Comparison of ENCODE assay signal across 35 cellular contexts in genomic region chr3:94612631-94613030, GRCh38.
"Had no signal": no experiment of that assay in that cellular context is flagged by ENCODE, and none has a peak within 500 bp of the region (broad histone marks: within the 10 kb centered on the region; RNA-seq: fewer than 3 reads in every experiment).

No MANE protein-coding gene starts in this region.

- H3K4me1 Mint-ChIP-seq: activated CD4-positive, alpha-beta T cell treated with anti-CD3 and anti-CD28 coated beads for 36 hours; activated CD4-positive, alpha-beta T cell treated with anti-CD3 and anti-CD28 coated beads, Interleukin-2, amount 10 ng/mL, durations not matched to agents 7 days and 5 days had no signal

- H3K36me3 Mint-ChIP-seq: activated naive CD4-positive, alpha-beta T cell treated with anti-CD3 and anti-CD28 coated beads, Interleukin-2, amount 50 U/mL, for 72 hours had no signal

- H3K36me3 ChIP-seq: adrenal gland, breast epithelium, Peyer's patch, SJSA1 had no signal

- H3K4me3 ChIP-seq: adrenal gland, body of pancreas, breast epithelium, Peyer's patch, SJSA1 had no signal

- H3K4me3 Mint-ChIP-seq: activated CD4-positive, alpha-beta T cell treated with anti-CD3 and anti-CD28 coated beads for 36 hours; activated CD4-positive, alpha-beta T cell treated with anti-CD3 and anti-CD28 coated beads, Interleukin-2, amount 10 ng/mL, durations not matched to agents 7 days and 5 days; activated CD8-positive, alpha-beta T cell treated with anti-CD3 and anti-CD28 coated beads, Interleukin-2, amount 10 ng/mL, durations not matched to agents 7 days and 5 days; activated naive CD4-positive, alpha-beta T cell treated with anti-CD3 and anti-CD28 coated beads for 36 hours; activated T-cell treated with anti-CD3 and anti-CD28 coated beads, Interleukin-2, amount 50 U/mL, for 4 hours; activated T-helper 1 cell treated with anti-CD3 and anti-CD28 coated beads, Interleukin-12 subunit alpha, Interleukin-12 subunit beta, Interleukin-2, Interleukin-4 antibody, amounts not matched to agents 30 ng/mL and 10 ng/mL and 1 ng/mL, durations not matched to agents 14 hours and 24 hours and 36 hours; T-helper 1 cell treated with Interleukin-12 subunit alpha and Interleukin-12 subunit beta and Interleukin-4 antibody, amounts not matched to agents 30 μg/mL and 1 μg/mL, for 36 hours; T-helper 2 cell treated with Interferon-gamma antibody and Interleukin-4, amounts not matched to agents 5 μg/mL and 100 μg/mL, for 36 hours had no signal

- H3K27me3 Mint-ChIP-seq: activated CD4-positive, alpha-beta T cell treated with anti-CD3 and anti-CD28 coated beads for 36 hours; activated CD4-positive, alpha-beta T cell treated with anti-CD3 and anti-CD28 coated beads, Interleukin-2, amount 10 ng/mL, durations not matched to agents 7 days and 5 days had no signal

- H3K4me1 ChIP-seq: adrenal gland, breast epithelium, Peyer's patch had no signal

- H3K27ac Mint-ChIP-seq: activated CD4-positive, alpha-beta T cell treated with anti-CD3 and anti-CD28 coated beads for 36 hours; activated CD4-positive, alpha-beta T cell treated with anti-CD3 and anti-CD28 coated beads, Interleukin-2, amount 10 ng/mL, durations not matched to agents 7 days and 5 days; activated CD8-positive, alpha-beta T cell treated with anti-CD3 and anti-CD28 coated beads, Interleukin-2, amount 10 ng/mL, durations not matched to agents 7 days and 5 days; activated naive CD4-positive, alpha-beta T cell treated with anti-CD3 and anti-CD28 coated beads for 36 hours; activated naive CD4-positive, alpha-beta T cell treated with anti-CD3 and anti-CD28 coated beads, Interleukin-2, amount 50 U/mL, for 72 hours; activated T-helper 1 cell treated with anti-CD3 and anti-CD28 coated beads, Interleukin-12 subunit alpha, Interleukin-12 subunit beta, Interleukin-2, Interleukin-4 antibody, amounts not matched to agents 30 ng/mL and 10 ng/mL and 1 ng/mL, durations not matched to agents 14 hours and 24 hours and 36 hours; T-helper 1 cell treated with Interleukin-12 subunit alpha and Interleukin-12 subunit beta and Interleukin-4 antibody, amounts not matched to agents 30 μg/mL and 1 μg/mL, for 36 hours; T-helper 2 cell treated with Interferon-gamma antibody and Interleukin-4, amounts not matched to agents 5 μg/mL and 100 μg/mL, for 36 hours had no signal

- H3K9me3 ChIP-seq: adrenal gland, body of pancreas, breast epithelium, Peyer's patch, SJSA1, SK-N-SH had no signal

- H3K9me3 Mint-ChIP-seq: activated T-helper 1 cell treated with anti-CD3 and anti-CD28 coated beads, Interleukin-12 subunit alpha, Interleukin-12 subunit beta, Interleukin-2, Interleukin-4 antibody, amounts not matched to agents 30 ng/mL and 10 ng/mL and 1 ng/mL, durations not matched to agents 14 hours and 24 hours and 36 hours; T-helper 1 cell treated with Interleukin-12 subunit alpha and Interleukin-12 subunit beta and Interleukin-4 antibody, amounts not matched to agents 30 μg/mL and 1 μg/mL, for 36 hours had no signal

- H3K27me3 ChIP-seq: adrenal gland, body of pancreas, breast epithelium, Peyer's patch, SJSA1 had no signal

- DNase-seq: activated CD4-positive, alpha-beta T cell treated with anti-CD3 and anti-CD28 coated beads for 36 hours; activated CD4-positive, alpha-beta T cell treated with anti-CD3 and anti-CD28 coated beads, Interleukin-2, amount 10 ng/mL, durations not matched to agents 7 days and 5 days; activated CD4-positive, alpha-beta T cell treated with anti-CD3 and anti-CD28 coated beads, Interleukin-2, amount 50 U/mL, for 48 hours; activated CD8-positive, alpha-beta memory T cell treated with anti-CD3 and anti-CD28 coated beads, Interleukin-2, amount 50 U/mL, for 4 hours; activated CD8-positive, alpha-beta T cell treated with anti-CD3 and anti-CD28 coated beads, Interleukin-2, amount 10 ng/mL, durations not matched to agents 7 days and 5 days; activated gamma-delta T cell treated with Interleukin-2 at 50 U/mL for 16 hours; activated naive CD4-positive, alpha-beta T cell treated with anti-CD3 and anti-CD28 coated beads for 36 hours; activated T-cell treated with anti-CD3 and anti-CD28 coated beads for 4 hours; activated T-cell treated with anti-CD3 and anti-CD28 coated beads, Interleukin-2, amount 50 U/mL, for 4 hours; adrenal gland; body of pancreas; cerebellar nuclear complex; Karpas-422; KBM-7; NCI-H1105; NCI-H1436 treated with DMSO at 0.1 percent for 48 hours; NCI-H1694 treated with DMSO at 0.1 percent for 48 hours; NCI-H2029; NCI-H2171 treated with DMSO at 0.1 percent for 48 hours; NCI-H2227 treated with DMSO at 0.1 percent for 48 hours; NCI-H446; NCI-H510A treated with DMSO at 0.1 percent for 48 hours; NCI-H526 treated with DMSO at 0.1 percent for 48 hours; NK-92 treated with Interleukin-12 subunit alpha and Interleukin-12 subunit beta, amount 100 ng/mL, for 24 hours; PC-3; Peyer's patch; RPMI8226; SHP77 treated with DMSO at 0.1 percent for 48 hours; SK-N-SH had no signal
